In the genomic region with DNA sequence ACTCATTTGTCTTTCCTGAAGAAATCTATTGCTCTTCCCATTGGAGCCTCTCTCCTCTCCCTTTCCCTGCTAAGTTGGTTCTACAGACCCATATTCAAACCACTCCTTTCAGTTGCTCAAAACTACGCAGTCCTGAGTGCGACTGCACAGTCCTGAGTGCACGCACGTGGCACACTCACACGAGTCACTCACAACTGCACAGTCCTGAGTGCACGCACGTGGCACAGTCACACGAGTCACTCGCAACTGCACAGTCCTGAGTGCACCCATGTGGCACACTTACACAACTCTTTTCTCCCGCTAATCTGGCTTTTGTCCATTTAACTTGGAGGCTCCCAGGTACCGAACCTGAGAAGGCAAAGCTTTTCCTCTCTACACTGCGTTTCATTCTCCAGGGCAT, we compare ENCODE assay signal across 25 cellular contexts.
"Had no signal": no experiment of that assay in that cellular context is flagged by ENCODE, and none has a peak within 500 bp of the region (broad histone marks: within the 10 kb centered on the region; RNA-seq: fewer than 3 reads in every experiment).

No MANE protein-coding gene starts in this region.

- H3K4me3 Mint-ChIP-seq: memory B cell; naive thymus-derived CD4-positive, alpha-beta T cell; nephron; neural crest cell; stimulated activated naive CD8-positive, alpha-beta T cell treated with anti-CD3 and anti-CD28 coated beads, Interleukin-15, Interleukin-2, amounts not matched to agents 100 ng/mL and 50 ng/mL, for 24 hours had no signal

- H3K9me3 Mint-ChIP-seq: memory B cell; naive thymus-derived CD4-positive, alpha-beta T cell; stimulated activated naive CD8-positive, alpha-beta T cell treated with anti-CD3 and anti-CD28 coated beads, Interleukin-15, Interleukin-2, amounts not matched to agents 100 ng/mL and 50 ng/mL, for 24 hours had no signal

- H3K27me3 ChIP-seq: heart left ventricle, hepatocyte, right atrium auricular region, suprapubic skin, tibial artery, vagina had no signal

- H3K27me3 Mint-ChIP-seq: memory B cell; stimulated activated naive CD8-positive, alpha-beta T cell treated with anti-CD3 and anti-CD28 coated beads, Interleukin-15, Interleukin-2, amounts not matched to agents 100 ng/mL and 50 ng/mL, for 24 hours had no signal

- H3K27ac Mint-ChIP-seq: memory B cell; naive thymus-derived CD4-positive, alpha-beta T cell; nephron; stimulated activated naive CD8-positive, alpha-beta T cell treated with anti-CD3 and anti-CD28 coated beads, Interleukin-15, Interleukin-2, amounts not matched to agents 100 ng/mL and 50 ng/mL, for 24 hours had no signal

- H3K4me3 ChIP-seq: heart left ventricle, hepatocyte, left ventricle myocardium inferior, mucosa of descending colon, right atrium auricular region, skin epidermis, suprapubic skin, thoracic aorta, tibial artery, vagina had no signal

- DNase-seq: heart left ventricle; islet precursor cell; left ventricle myocardium inferior; midbrain; mucosa of descending colon; naive thymus-derived CD4-positive, alpha-beta T cell; nucleus accumbens; stimulated activated CD4-positive, alpha-beta T cell treated with anti-CD3 and anti-CD28 coated beads, Interleukin-12 subunit alpha, Interleukin-12 subunit beta, amount 100 ng/mL, for 4 hours; stimulated activated CD4-positive, alpha-beta T cell treated with anti-CD3 and anti-CD28 coated beads, Interleukin-15, amount 100 ng/mL, for 24 hours; stimulated activated CD4-positive, alpha-beta T cell treated with anti-CD3 and anti-CD28 coated beads, Interleukin-2, amount 100 ng/mL, for 24 hours; stimulated activated CD4-positive, alpha-beta T cell treated with anti-CD3 and anti-CD28 coated beads, Interleukin-4, amount 100 ng/mL, for 1 hour; stimulated activated naive CD4-positive, alpha-beta T cell; tibial artery; trophoblast cell had no signal

- H3K4me1 Mint-ChIP-seq: memory B cell; naive thymus-derived CD4-positive, alpha-beta T cell; nephron had no signal

- H3K36me3 ChIP-seq: heart left ventricle, left ventricle myocardium inferior, right atrium auricular region, suprapubic skin, thoracic aorta, tibial artery, vagina had no signal

- ATAC-seq: heart left ventricle; mucosa of descending colon; naive thymus-derived CD4-positive, alpha-beta T cell; sciatic nerve had no signal
